In the genomic region with DNA sequence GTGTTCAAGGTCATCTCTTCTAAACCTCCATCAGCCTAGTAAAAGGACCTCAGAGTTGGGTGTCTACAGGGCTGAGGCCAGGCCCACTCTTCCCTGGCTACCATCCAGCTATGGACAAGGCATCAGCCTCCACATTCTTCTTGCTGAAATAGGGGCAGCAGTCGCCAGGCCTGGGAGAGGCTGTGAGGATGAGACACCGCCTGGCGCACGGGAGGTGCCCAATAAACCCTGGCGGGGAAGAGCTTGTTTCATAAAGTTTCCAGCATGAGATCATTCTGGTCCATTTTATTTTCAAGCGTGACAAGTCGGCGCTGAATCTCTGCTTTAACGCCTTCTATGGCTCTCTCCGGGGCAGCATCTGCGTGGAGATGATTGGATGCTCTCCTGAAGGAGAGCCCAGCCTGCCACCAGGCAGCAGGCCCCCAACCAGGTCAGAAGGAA, we compare ENCODE assay signal across 24 cellular contexts.
DNase-seq lines count a peak whose midpoint lies in the region; ATAC-seq and TF ChIP-seq lines count a peak whose summit lies in the region.
"Had no signal": no experiment of that assay in that cellular context is flagged by ENCODE, and none has a peak within 500 bp of the region (broad histone marks: within the 10 kb centered on the region; RNA-seq: fewer than 3 reads in every experiment).

No MANE protein-coding gene starts in this region.

- no peak for TF ChIP-seq POLR2A in heart left ventricle (IDR thresholded peaks at IDR 0.05)

- TF ChIP-seq CTCF in Loucy (conservative IDR thresholded peaks at IDR 0.05; ENCODE audit: low read length) (no peak), heart left ventricle (IDR thresholded peaks at IDR 0.05) (no peak), upper lobe of right lung (IDR thresholded peaks at IDR 0.05) (no peak), GM13976 (IDR thresholded peaks at IDR 0.05; ENCODE audit: borderline replicate concordance, control extremely low read depth, extremely low read depth, insufficient read depth, missing control alignments) (no peak)

- DNase-seq in heart left ventricle (peak in 3 of 5 donors; percentile 2 to 6 (median 6)), occipital lobe (lab: John Stamatoyannopoulos, UW) (peak; percentile 53), upper lobe of right lung (peak; percentile 49), GM13976 (ENCODE audit: low spot score) (no peak)
- DNase-seq: activated CD4-positive, alpha-beta T cell treated with anti-CD3 and anti-CD28 coated beads, Interleukin-2, amount 10 ng/mL, durations not matched to agents 24 days and 14 days; activated effector memory CD4-positive, alpha-beta T cell treated with anti-CD3 and anti-CD28 coated beads, Interleukin-2, amount 50 U/mL, for 16 hours; activated T-cell treated with anti-CD3 and anti-CD28 coated beads, Interleukin-2, amount 50 U/mL, for 1 hour; DND-41; effector memory CD8-positive, alpha-beta T cell; NCI-H146; NCI-H2107; NCI-H345; Peyer's patch; SJCRH30; stimulated activated CD4-positive, alpha-beta T cell treated with anti-CD3 and anti-CD28 coated beads, Interleukin-4, amount 100 ng/mL, for 24 hours; transverse colon had no signal

- no peaks in the 10 kb centered on the region for H3F3A ChIP-seq in Loucy (ENCODE audit: low read depth)

- H3K79me2 ChIP-seq in Loucy (ENCODE audit: insufficient read depth, low read length): no peaks in the 10 kb centered on the region

- H3K4me3 ChIP-seq in Loucy (ENCODE audit: low read length, poor library complexity, severe bottlenecking) (no peak overlapping the region), heart left ventricle (no peak overlapping the region), upper lobe of right lung (no peak overlapping the region)
- H3K4me3 ChIP-seq: cardiac muscle cell, coronary artery, GM23338, Peyer's patch, right lobe of liver, SJCRH30, transverse colon had no signal

- 88 to 92% (median 89%) methylated on average over 11 of the region's 11 CpGs for WGBS in heart left ventricle, 4 donors

- H3K36me3 ChIP-seq in Loucy (ENCODE audit: insufficient read depth, low read length) (no peaks in the 10 kb centered on the region), heart left ventricle (no peaks in the 10 kb centered on the region), upper lobe of right lung (no peaks in the 10 kb centered on the region)
- H3K36me3 ChIP-seq: cardiac muscle cell, Peyer's patch, right lobe of liver, SJCRH30, transverse colon had no signal

- intact Hi-C loops in heart left ventricle (cut with DNase I): no loop called here
- intact Hi-C loops in upper lobe of right lung (cut with DNase I): no loop called here

- peaks cover 21% of the 10 kb centered on the region for H3K4me1 ChIP-seq in Loucy (ENCODE audit: insufficient read depth, low read length, poor library complexity, severe bottlenecking)
- peaks cover 0 to 15% (median 0%) of the 10 kb centered on the region in 12 donors for H3K4me1 ChIP-seq in heart left ventricle
- H3K4me1 ChIP-seq in upper lobe of right lung: no peaks in the 10 kb centered on the region
- H3K4me1 ChIP-seq: Peyer's patch, SJCRH30, transverse colon had no signal

- no peaks in the 10 kb centered on the region for H4K20me1 ChIP-seq in Loucy (ENCODE audit: insufficient read depth, low read length, poor library complexity, severe bottlenecking)

- H3K27ac ChIP-seq in heart left ventricle (no peak overlapping the region), upper lobe of right lung (no peak overlapping the region)
- H3K27ac ChIP-seq: coronary artery, Peyer's patch, right lobe of liver, SJCRH30 had no signal

- no peaks in the 10 kb centered on the region for H3K9me3 ChIP-seq in Loucy (ENCODE audit: insufficient read depth, low read depth, low read length)
- H3K9me3 ChIP-seq in heart left ventricle: no peaks in the 10 kb centered on the region
- H3K9me3 ChIP-seq in upper lobe of right lung: no peaks in the 10 kb centered on the region
- H3K9me3 ChIP-seq: Peyer's patch, right lobe of liver, SJCRH30, transverse colon had no signal

- H3K4me2 ChIP-seq in Loucy (ENCODE audit: low read depth, low read length, poor library complexity, severe bottlenecking): peak overlapping the region; percentile 23
- H3K4me2 ChIP-seq: GM23338 had no signal

- no peak overlapping the region for H3K9ac ChIP-seq in Loucy (ENCODE audit: low read depth, low read length, poor library complexity, severe bottlenecking)

- no peaks in the 10 kb centered on the region for H3K27me3 ChIP-seq in Loucy (ENCODE audit: insufficient read depth, low read length, poor library complexity, severe bottlenecking)
- H3K27me3 ChIP-seq in heart left ventricle: peaks cover 0 to 49% (median 9%) of the 10 kb centered on the region in 9 donors
- peaks cover 18% of the 10 kb centered on the region for H3K27me3 ChIP-seq in upper lobe of right lung
- H3K27me3 ChIP-seq: cardiac muscle cell, Peyer's patch, right lobe of liver had no signal

- no peak for ATAC-seq in heart left ventricle
- ATAC-seq in upper lobe of right lung: no peak
- no peak for ATAC-seq in GM19463 (IDR thresholded peaks at IDR 0.05; ENCODE audit: unreplicated experiment)
- no peak for ATAC-seq in HG02759 (IDR thresholded peaks at IDR 0.05; ENCODE audit: unreplicated experiment)
- ATAC-seq: effector memory CD8-positive, alpha-beta T cell; naive thymus-derived CD8-positive, alpha-beta T cell; right lobe of liver had no signal

- no peak overlapping the region for H2AFZ ChIP-seq in Loucy (ENCODE audit: low read length)

- in situ Hi-C loops in GM13976 (cut with MboI; ENCODE audit: low sequenced_read_pairs, unreplicated experiment): no loop called here

- no peaks in the 10 kb centered on the region for H3K9me2 ChIP-seq in Loucy (replicated peaks; ENCODE audit: low read depth, low read length)
